In the genomic region with DNA sequence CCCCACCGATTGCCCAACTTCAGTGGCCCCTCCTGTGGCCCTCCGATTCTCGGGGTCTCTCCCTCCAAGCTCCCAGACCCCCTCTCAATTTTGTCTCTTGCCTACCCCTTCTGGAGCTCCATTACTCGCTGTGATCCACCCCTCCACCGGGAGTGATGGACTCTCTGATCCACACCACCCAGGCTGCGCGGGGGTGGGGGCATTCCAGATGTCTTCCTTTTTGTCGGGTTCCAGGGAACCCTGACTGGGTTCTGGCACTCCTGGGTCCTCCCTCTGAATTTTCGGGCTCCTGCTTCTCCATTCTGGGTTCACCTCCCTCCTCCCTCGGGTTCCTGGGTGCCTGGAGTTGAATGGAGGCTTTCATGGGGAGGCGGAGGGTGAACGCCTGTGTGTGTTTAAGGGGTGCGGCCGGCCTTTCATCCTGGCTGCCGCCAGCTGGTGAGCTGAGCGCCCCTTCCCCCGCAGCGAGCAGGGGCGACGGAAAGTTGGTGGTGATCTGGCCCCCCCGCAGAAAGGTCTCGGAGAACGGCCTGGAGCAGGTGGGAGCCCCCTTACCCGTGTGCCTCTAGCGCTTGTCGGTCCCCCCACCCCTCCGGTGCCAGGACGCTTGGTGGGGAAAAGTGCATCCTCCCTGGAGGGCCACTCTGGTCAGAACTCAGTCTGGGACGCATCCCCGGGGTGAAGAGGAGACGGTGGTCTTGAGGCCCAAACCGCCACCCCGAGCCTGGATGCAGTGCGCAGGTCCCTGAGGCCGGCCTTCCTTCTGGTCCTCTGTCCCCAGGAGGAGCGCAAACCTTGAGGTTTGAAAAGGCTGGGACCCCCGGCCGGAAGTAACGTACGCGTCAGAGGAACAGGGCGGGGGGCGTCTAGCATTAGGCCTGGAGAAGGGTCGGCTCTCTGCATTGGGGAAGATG, we compare ENCODE assay signal across 1 cellular context.
TF ChIP-seq lines count a peak whose summit lies in the region.

No MANE protein-coding gene starts in this region.

TF ChIP-seq in HEK293, 187 proteins besides CTCF, POLR2A, EP300 and RAD21 (continued from another document and continues in another):
- TF ChIP-seq ZNF670 (tag by site-specific recombination; IDR thresholded peaks at IDR 0.05; ENCODE audit: low read depth), result no peak
- TF ChIP-seq, protein P1, sequence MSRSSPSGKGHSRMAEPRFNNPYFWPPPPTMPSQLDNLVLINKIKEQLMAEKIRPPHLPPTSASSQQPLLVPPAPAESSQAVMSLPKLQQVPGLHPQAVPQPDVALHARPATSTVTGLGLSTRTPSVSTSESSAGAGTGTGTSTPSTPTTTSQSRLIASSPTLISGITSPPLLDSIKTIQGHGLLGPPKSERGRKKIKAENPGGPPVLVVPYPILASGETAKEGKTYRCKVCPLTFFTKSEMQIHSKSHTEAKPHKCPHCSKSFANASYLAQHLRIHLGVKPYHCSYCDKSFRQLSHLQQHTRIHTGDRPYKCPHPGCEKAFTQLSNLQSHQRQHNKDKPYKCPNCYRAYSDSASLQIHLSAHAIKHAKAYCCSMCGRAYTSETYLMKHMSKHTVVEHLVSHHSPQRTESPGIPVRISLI (tag by site-specific recombination; IDR thresholded peaks at IDR 0.05), result no peak
- no peak for TF ChIP-seq ZNF548 (tag by site-specific recombination; IDR thresholded peaks at IDR 0.05)
- 0 out of 2 replicates have a peak, but pooled peaks have one; percentile 59 for TF ChIP-seq ZBTB6 (tag by site-specific recombination; IDR thresholded peaks at IDR 0.05)
- no peak for TF ChIP-seq ZNF677 (tag by site-specific recombination; IDR thresholded peaks at IDR 0.05)
- TF ChIP-seq, protein P2, sequence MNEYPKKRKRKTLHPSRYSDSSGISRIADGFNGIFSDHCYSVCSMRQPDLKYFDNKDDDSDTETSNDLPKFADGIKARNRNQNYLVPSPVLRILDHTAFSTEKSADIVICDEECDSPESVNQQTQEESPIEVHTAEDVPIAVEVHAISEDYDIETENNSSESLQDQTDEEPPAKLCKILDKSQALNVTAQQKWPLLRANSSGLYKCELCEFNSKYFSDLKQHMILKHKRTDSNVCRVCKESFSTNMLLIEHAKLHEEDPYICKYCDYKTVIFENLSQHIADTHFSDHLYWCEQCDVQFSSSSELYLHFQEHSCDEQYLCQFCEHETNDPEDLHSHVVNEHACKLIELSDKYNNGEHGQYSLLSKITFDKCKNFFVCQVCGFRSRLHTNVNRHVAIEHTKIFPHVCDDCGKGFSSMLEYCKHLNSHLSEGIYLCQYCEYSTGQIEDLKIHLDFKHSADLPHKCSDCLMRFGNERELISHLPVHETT (tag by site-specific recombination; IDR thresholded peaks at IDR 0.05), result no peak
- peak; percentile 99 for TF ChIP-seq KLF1 (tag by site-specific recombination; IDR thresholded peaks at IDR 0.05)
- no peak for TF ChIP-seq ZNF621 (tag by site-specific recombination; IDR thresholded peaks at IDR 0.05)
- no peak for TF ChIP-seq ZNF146 (tag by site-specific recombination; IDR thresholded peaks at IDR 0.05)
- TF ChIP-seq ZNF423 (tag by site-specific recombination; IDR thresholded peaks at IDR 0.05), result no peak
- no peak for TF ChIP-seq ZNF175 (tag by site-specific recombination; IDR thresholded peaks at IDR 0.05)
- no peak for TF ChIP-seq ZNF24 (tag by site-specific recombination; IDR thresholded peaks at IDR 0.05)
- no peak for TF ChIP-seq ZNF426 (tag by site-specific recombination; IDR thresholded peaks at IDR 0.05)
- TF ChIP-seq TRIM28 (IDR thresholded peaks at IDR 0.05; ENCODE audit: borderline replicate concordance, low read length), result no peak
- TF ChIP-seq PBX3 (CRISPR knock-in tag; IDR thresholded peaks at IDR 0.05), result no peak
- no peak for TF ChIP-seq BCL11B (tag by site-specific recombination; IDR thresholded peaks at IDR 0.05; ENCODE audit: low read depth)
- no peak for TF ChIP-seq ZNF248 (tag by site-specific recombination; IDR thresholded peaks at IDR 0.05)
- TF ChIP-seq ZNF596 (tag by site-specific recombination; IDR thresholded peaks at IDR 0.05), result no peak
- TF ChIP-seq ZNF600 (tag by site-specific recombination; IDR thresholded peaks at IDR 0.05), result peak; percentile 95
- TF ChIP-seq ZNF133 (tag by site-specific recombination; IDR thresholded peaks at IDR 0.05), result no peak
- TF ChIP-seq ZNF311 (tag by site-specific recombination; IDR thresholded peaks at IDR 0.05; ENCODE audit: borderline replicate concordance), result no peak
- TF ChIP-seq ZNF488 (tag by site-specific recombination; IDR thresholded peaks at IDR 0.05), result no peak
- peak; percentile 87 for TF ChIP-seq GLIS2 (tag by site-specific recombination; IDR thresholded peaks at IDR 0.05)
- peak; percentile 61 for TF ChIP-seq GLIS1 (tag by site-specific recombination; IDR thresholded peaks at IDR 0.05)
- 0 out of 2 replicates have a peak, but pooled peaks have one; percentile 29 for TF ChIP-seq YY2 (tag by site-specific recombination; IDR thresholded peaks at IDR 0.05)
- TF ChIP-seq GLI4 (tag by site-specific recombination; IDR thresholded peaks at IDR 0.05), result no peak
- no peak for TF ChIP-seq SCRT1 (tag by site-specific recombination; IDR thresholded peaks at IDR 0.05; ENCODE audit: borderline replicate concordance)
- TF ChIP-seq, protein P3, sequence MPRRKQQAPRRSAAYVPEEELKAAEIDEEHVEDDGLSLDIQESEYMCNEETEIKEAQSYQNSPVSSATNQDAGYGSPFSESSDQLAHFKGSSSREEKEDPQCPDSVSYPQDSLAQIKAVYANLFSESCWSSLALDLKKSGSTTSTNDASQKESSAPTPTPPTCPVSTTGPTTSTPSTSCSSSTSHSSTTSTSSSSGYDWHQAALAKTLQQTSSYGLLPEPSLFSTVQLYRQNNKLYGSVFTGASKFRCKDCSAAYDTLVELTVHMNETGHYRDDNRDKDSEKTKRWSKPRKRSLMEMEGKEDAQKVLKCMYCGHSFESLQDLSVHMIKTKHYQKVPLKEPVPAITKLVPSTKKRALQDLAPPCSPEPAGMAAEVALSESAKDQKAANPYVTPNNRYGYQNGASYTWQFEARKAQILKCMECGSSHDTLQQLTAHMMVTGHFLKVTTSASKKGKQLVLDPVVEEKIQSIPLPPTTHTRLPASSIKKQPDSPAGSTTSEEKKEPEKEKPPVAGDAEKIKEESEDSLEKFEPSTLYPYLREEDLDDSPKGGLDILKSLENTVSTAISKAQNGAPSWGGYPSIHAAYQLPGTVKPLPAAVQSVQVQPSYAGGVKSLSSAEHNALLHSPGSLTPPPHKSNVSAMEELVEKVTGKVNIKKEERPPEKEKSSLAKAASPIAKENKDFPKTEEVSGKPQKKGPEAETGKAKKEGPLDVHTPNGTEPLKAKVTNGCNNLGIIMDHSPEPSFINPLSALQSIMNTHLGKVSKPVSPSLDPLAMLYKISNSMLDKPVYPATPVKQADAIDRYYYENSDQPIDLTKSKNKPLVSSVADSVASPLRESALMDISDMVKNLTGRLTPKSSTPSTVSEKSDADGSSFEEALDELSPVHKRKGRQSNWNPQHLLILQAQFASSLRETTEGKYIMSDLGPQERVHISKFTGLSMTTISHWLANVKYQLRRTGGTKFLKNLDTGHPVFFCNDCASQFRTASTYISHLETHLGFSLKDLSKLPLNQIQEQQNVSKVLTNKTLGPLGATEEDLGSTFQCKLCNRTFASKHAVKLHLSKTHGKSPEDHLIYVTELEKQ (tag by site-specific recombination; IDR thresholded peaks at IDR 0.05; ENCODE audit: borderline replicate concordance), result no peak
- TF ChIP-seq ZNF623 (tag by site-specific recombination; IDR thresholded peaks at IDR 0.05), result no peak
- TF ChIP-seq BCL11A (tag by site-specific recombination; IDR thresholded peaks at IDR 0.05; ENCODE audit: low read depth), result no peak
- TF ChIP-seq ZNF555 (tag by site-specific recombination; conservative IDR thresholded peaks at IDR 0.05), result no peak
- no peak for TF ChIP-seq ZSCAN4 (tag by site-specific recombination; IDR thresholded peaks at IDR 0.05)
- TF ChIP-seq, protein P4, sequence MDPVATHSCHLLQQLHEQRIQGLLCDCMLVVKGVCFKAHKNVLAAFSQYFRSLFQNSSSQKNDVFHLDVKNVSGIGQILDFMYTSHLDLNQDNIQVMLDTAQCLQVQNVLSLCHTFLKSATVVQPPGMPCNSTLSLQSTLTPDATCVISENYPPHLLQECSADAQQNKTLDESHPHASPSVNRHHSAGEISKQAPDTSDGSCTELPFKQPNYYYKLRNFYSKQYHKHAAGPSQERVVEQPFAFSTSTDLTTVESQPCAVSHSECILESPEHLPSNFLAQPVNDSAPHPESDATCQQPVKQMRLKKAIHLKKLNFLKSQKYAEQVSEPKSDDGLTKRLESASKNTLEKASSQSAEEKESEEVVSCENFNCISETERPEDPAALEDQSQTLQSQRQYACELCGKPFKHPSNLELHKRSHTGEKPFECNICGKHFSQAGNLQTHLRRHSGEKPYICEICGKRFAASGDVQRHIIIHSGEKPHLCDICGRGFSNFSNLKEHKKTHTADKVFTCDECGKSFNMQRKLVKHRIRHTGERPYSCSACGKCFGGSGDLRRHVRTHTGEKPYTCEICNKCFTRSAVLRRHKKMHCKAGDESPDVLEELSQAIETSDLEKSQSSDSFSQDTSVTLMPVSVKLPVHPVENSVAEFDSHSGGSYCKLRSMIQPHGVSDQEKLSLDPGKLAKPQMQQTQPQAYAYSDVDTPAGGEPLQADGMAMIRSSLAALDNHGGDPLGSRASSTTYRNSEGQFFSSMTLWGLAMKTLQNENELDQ (tag by site-specific recombination; IDR thresholded peaks at IDR 0.05; ENCODE audit: low read depth), result no peak
- TF ChIP-seq ZNF529 (tag by site-specific recombination; IDR thresholded peaks at IDR 0.05; ENCODE audit: insufficient replicate concordance), result no peak
- TF ChIP-seq MEIS1 (CRISPR knock-in tag; IDR thresholded peaks at IDR 0.05; ENCODE audit: borderline replicate concordance), result no peak
- no peak for TF ChIP-seq ZFP37 (tag by site-specific recombination; IDR thresholded peaks at IDR 0.05)
- TF ChIP-seq KLF16 (tag by site-specific recombination; IDR thresholded peaks at IDR 0.05), result no peak
- TF ChIP-seq ZNF768 (tag by site-specific recombination; IDR thresholded peaks at IDR 0.05), result no peak
- no peak for TF ChIP-seq EGR2 (tag by site-specific recombination; IDR thresholded peaks at IDR 0.05; ENCODE audit: low read depth)
- TF ChIP-seq ZNF416 (tag by site-specific recombination; IDR thresholded peaks at IDR 0.05), result no peak
- no peak for TF ChIP-seq ZNF138 (tag by site-specific recombination; IDR thresholded peaks at IDR 0.05; ENCODE audit: borderline replicate concordance)
- TF ChIP-seq ZNF214 (tag by site-specific recombination; IDR thresholded peaks at IDR 0.05; ENCODE audit: borderline replicate concordance), result no peak
- no peak for TF ChIP-seq ZNF624 (tag by site-specific recombination; IDR thresholded peaks at IDR 0.05)
- no peak for TF ChIP-seq ZNF37A (tag by site-specific recombination; IDR thresholded peaks at IDR 0.05)
- no peak for TF ChIP-seq ZNF473 (tag by site-specific recombination; IDR thresholded peaks at IDR 0.05)
- TF ChIP-seq, protein P5, sequence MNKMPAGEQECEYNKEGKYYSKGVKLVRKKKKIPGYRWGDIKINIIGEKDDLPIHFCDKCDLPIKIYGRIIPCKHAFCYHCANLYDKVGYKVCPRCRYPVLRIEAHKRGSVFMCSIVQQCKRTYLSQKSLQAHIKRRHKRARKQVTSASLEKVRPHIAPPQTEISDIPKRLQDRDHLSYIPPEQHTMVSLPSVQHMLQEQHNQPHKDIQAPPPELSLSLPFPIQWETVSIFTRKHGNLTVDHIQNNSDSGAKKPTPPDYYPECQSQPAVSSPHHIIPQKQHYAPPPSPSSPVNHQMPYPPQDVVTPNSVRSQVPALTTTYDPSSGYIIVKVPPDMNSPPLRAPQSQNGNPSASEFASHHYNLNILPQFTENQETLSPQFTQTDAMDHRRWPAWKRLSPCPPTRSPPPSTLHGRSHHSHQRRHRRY (tag by site-specific recombination; IDR thresholded peaks at IDR 0.05), result no peak
- no peak for TF ChIP-seq ZNF404 (tag by site-specific recombination; IDR thresholded peaks at IDR 0.05)
- TF ChIP-seq ZSCAN30 (tag by site-specific recombination; IDR thresholded peaks at IDR 0.05), result no peak
- TF ChIP-seq ZNF157 (tag by site-specific recombination; IDR thresholded peaks at IDR 0.05), result no peak
- no peak for TF ChIP-seq MZF1 (tag by site-specific recombination; IDR thresholded peaks at IDR 0.05; ENCODE audit: borderline replicate concordance)
- no peak for TF ChIP-seq ZNF544 (tag by site-specific recombination; IDR thresholded peaks at IDR 0.05)
- TF ChIP-seq ZNF184 (tag by site-specific recombination; IDR thresholded peaks at IDR 0.05), result no peak
